In the genomic region with DNA sequence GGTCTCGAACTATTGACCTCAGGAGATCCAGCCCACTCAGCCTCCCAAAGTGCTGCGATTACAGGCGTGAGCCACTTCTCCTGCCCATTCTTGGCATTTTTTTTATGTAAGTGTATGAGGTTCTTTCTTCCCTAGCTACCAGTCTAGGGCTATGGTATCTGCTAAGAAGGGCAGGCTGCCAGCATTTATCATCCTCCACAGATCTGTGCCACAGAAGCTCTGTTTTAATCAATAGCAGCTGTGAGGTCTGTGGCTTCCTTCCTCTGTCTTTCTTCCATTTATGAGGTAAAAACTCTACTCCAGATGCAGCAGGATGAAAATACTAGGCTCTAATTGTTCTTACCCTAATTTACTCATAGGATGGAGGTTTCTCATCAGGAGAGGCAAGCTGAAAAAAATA, we compare ENCODE assay signal across 15 cellular contexts.
DNase-seq lines count a peak whose midpoint lies in the region; TF ChIP-seq lines count a peak whose summit lies in the region.
"Had no signal": no experiment of that assay in that cellular context is flagged by ENCODE, and none has a peak within 500 bp of the region (broad histone marks: within the 10 kb centered on the region; RNA-seq: fewer than 3 reads in every experiment).

No MANE protein-coding gene starts in this region.

- WGBS in lower leg skin, 2 donors, result 47 to 73% methylated on average over 3 of the region's 3 CpGs

- no peaks in the 10 kb centered on the region for H3K9me3 ChIP-seq in SJCRH30 (replicated peaks)

- TF ChIP-seq POLR2A in lower leg skin (IDR thresholded peaks at IDR 0.05), result no peak

- DNase-seq in CMK (ENCODE audit: low read depth) (peak; percentile 9), Kasumi-1 (lab: John Stamatoyannopoulos, UW) (peak; percentile 40 to 43), UCSD-AML1 (lab: John Stamatoyannopoulos, UW; ENCODE audit: unreplicated experiment) (peak; percentile 7), foreskin fibroblast (peak; percentile 78 to 85), lower leg skin (ENCODE audit: low spot score in 2 of 2) (no peak), SJCRH30 (no peak), NCI-H1417 (lab: John Stamatoyannopoulos, UW) (no peak)
- DNase-seq: ACHN; CD8-positive, alpha-beta memory T cell; HFFc6; NCI-H1092; NCI-H187; NCI-H2171 treated with DMSO at 0.1 percent for 48 hours; NCI-H774; Right ventricle myocardium superior had no signal

- H3K36me3 ChIP-seq in SJCRH30, result no peaks in the 10 kb centered on the region

- no peak overlapping the region for H3K27ac ChIP-seq in SJCRH30

- H3K4me3 ChIP-seq in foreskin fibroblast (ENCODE audit: low read depth in 1 of 2, low read length in 2 of 2) (no peak overlapping the region), lower leg skin (ENCODE audit: low read depth, poor library complexity, severe bottlenecking) (no peak overlapping the region), SJCRH30 (no peak overlapping the region)

- TF ChIP-seq CTCF in foreskin fibroblast (IDR thresholded peaks at IDR 0.05; ENCODE audit: low read depth, low read length) (no peak), lower leg skin (IDR thresholded peaks at IDR 0.05) (no peak)

- no peaks in the 10 kb centered on the region for H3K4me1 ChIP-seq in SJCRH30

- intact Hi-C loops in lower leg skin (cut with DNase I; ENCODE audit: low total_unique reads), result no loop called here

- H3K27me3 ChIP-seq in SJCRH30, result no peaks in the 10 kb centered on the region

Comparison
In these comparisons a context has a peak if more than half of its experiments do, and no peak if none do; other contexts are left out.
1. DNase-seq: peak in CMK (single experiment), Kasumi-1 (2 of 2), UCSD-AML1 (single experiment) and foreskin fibroblast (2 of 2); none in lower leg skin (0 of 2), SJCRH30 (0 of 2) and NCI-H1417 (0 of 3).